2 cellular contexts compared by ENCODE assay signal in genomic region chr3:172655388-172655787, GRCh38.
TF ChIP-seq lines count a peak whose summit lies in the region.

No MANE protein-coding gene starts in this region.

TF ChIP-seq in HepG2, 621 proteins besides CTCF, POLR2A, EP300 and RAD21 (continues in another document):
- peak; percentile 62 for TF ChIP-seq HNF4A (CRISPR knock-in tag; IDR thresholded peaks at IDR 0.05)
- TF ChIP-seq RELA (CRISPR knock-in tag; IDR thresholded peaks at IDR 0.05): no peak
- no peak for TF ChIP-seq ZNF12 (CRISPR knock-in tag; IDR thresholded peaks at IDR 0.05)
- TF ChIP-seq FOXO4 (CRISPR knock-in tag; conservative IDR thresholded peaks at IDR 0.05): no peak
- TF ChIP-seq DNMT1 (CRISPR knock-in tag; IDR thresholded peaks at IDR 0.05): no peak
- TF ChIP-seq ATM (IDR thresholded peaks at IDR 0.05; ENCODE audit: borderline replicate concordance): no peak
- TF ChIP-seq FOXK2 (IDR thresholded peaks at IDR 0.05): no peak
- no peak for TF ChIP-seq GABPA (IDR thresholded peaks at IDR 0.05; ENCODE audit: low read depth, low read length)
- TF ChIP-seq GABPA (CRISPR knock-in tag; IDR thresholded peaks at IDR 0.05; ENCODE audit: low read depth): no peak
- TF ChIP-seq PTBP1 (IDR thresholded peaks at IDR 0.05; ENCODE audit: low read depth, low read length, poor library complexity, severe bottlenecking): no peak
- TF ChIP-seq NFKBIZ (CRISPR knock-in tag; IDR thresholded peaks at IDR 0.05): no peak
- no peak for TF ChIP-seq ZNF737 (CRISPR knock-in tag; IDR thresholded peaks at IDR 0.05; ENCODE audit: borderline replicate concordance)
- TF ChIP-seq TFAP4 (IDR thresholded peaks at IDR 0.05; ENCODE audit: borderline replicate concordance, low read depth): no peak
- TF ChIP-seq ZBTB34 (CRISPR knock-in tag; IDR thresholded peaks at IDR 0.05): no peak
- TF ChIP-seq ZNF891 (CRISPR knock-in tag; IDR thresholded peaks at IDR 0.05): no peak
- TF ChIP-seq PLRG1 (conservative IDR thresholded peaks at IDR 0.05): no peak
- no peak for TF ChIP-seq SRSF4 (IDR thresholded peaks at IDR 0.05; ENCODE audit: low read depth, low read length, poor library complexity, severe bottlenecking)
- TF ChIP-seq CEBPZ (IDR thresholded peaks at IDR 0.05; ENCODE audit: low read length): no peak
- 0 out of 2 replicates have a peak, but pooled peaks have one; percentile 28 for TF ChIP-seq ZMYM2 (CRISPR knock-in tag; IDR thresholded peaks at IDR 0.05)
- peak; percentile 85 for TF ChIP-seq ZBTB33 (CRISPR knock-in tag; IDR thresholded peaks at IDR 0.05)
- TF ChIP-seq ZNF530 (CRISPR knock-in tag; IDR thresholded peaks at IDR 0.05; ENCODE audit: low read depth): no peak
- no peak for TF ChIP-seq ZKSCAN5 (CRISPR knock-in tag; IDR thresholded peaks at IDR 0.05)
- TF ChIP-seq SOX6 (IDR thresholded peaks at IDR 0.05): no peak
- no peak for TF ChIP-seq SOX6 (CRISPR knock-in tag; IDR thresholded peaks at IDR 0.05)
- TF ChIP-seq TMF1 (CRISPR knock-in tag; IDR thresholded peaks at IDR 0.05; ENCODE audit: low read depth): no peak
- TF ChIP-seq SATB2 (CRISPR knock-in tag; IDR thresholded peaks at IDR 0.05): no peak
- no peak for TF ChIP-seq KDM5B (CRISPR knock-in tag; IDR thresholded peaks at IDR 0.05; ENCODE audit: borderline replicate concordance)

TF ChIP-seq in H1, 55 proteins besides CTCF, POLR2A, EP300 and RAD21:
- TF ChIP-seq CEBPB (IDR thresholded peaks at IDR 0.05; ENCODE audit: low read depth, low read length) (no peak), ZNF274 (IDR thresholded peaks at IDR 0.05; ENCODE audit: borderline replicate concordance, extremely low read depth, low read length) (no peak), KDM4A (IDR thresholded peaks at IDR 0.05; ENCODE audit: low read depth, low read length, severe bottlenecking) (no peak), GABPA (IDR thresholded peaks at IDR 0.05; ENCODE audit: borderline replicate concordance, insufficient read depth, low read length) (no peak), HDAC6 (IDR thresholded peaks at IDR 0.05; ENCODE audit: low read depth, low read length) (no peak), EGR1 (IDR thresholded peaks at IDR 0.05; ENCODE audit: borderline replicate concordance, low read depth, low read length) (no peak), JUND (IDR thresholded peaks at IDR 0.05; ENCODE audit: low read length) (no peak), TAF7 (optimal IDR thresholded peaks at IDR 0.05; ENCODE audit: borderline replicate concordance, low read depth, low read length) (no peak), NRF1 (IDR thresholded peaks at IDR 0.05; ENCODE audit: low read depth, low read length) (no peak), SIRT6 (IDR thresholded peaks at IDR 0.05; ENCODE audit: low read length) (no peak), RFX5 (IDR thresholded peaks at IDR 0.05; ENCODE audit: borderline replicate concordance, low read depth, low read length) (no peak), TCF12 (IDR thresholded peaks at IDR 0.05; ENCODE audit: low read depth, low read length) (no peak), BRCA1 (IDR thresholded peaks at IDR 0.05; ENCODE audit: low read depth, low read length) (no peak), PHF8 (conservative IDR thresholded peaks at IDR 0.05; ENCODE audit: low read depth, low read length) (no peak), KDM1A (IDR thresholded peaks at IDR 0.05; ENCODE audit: borderline replicate concordance, low read length) (no peak), CHD2 (IDR thresholded peaks at IDR 0.05; ENCODE audit: low read length) (no peak)
